Comparison of ENCODE assay signal across 8 cellular contexts in the genomic region with DNA sequence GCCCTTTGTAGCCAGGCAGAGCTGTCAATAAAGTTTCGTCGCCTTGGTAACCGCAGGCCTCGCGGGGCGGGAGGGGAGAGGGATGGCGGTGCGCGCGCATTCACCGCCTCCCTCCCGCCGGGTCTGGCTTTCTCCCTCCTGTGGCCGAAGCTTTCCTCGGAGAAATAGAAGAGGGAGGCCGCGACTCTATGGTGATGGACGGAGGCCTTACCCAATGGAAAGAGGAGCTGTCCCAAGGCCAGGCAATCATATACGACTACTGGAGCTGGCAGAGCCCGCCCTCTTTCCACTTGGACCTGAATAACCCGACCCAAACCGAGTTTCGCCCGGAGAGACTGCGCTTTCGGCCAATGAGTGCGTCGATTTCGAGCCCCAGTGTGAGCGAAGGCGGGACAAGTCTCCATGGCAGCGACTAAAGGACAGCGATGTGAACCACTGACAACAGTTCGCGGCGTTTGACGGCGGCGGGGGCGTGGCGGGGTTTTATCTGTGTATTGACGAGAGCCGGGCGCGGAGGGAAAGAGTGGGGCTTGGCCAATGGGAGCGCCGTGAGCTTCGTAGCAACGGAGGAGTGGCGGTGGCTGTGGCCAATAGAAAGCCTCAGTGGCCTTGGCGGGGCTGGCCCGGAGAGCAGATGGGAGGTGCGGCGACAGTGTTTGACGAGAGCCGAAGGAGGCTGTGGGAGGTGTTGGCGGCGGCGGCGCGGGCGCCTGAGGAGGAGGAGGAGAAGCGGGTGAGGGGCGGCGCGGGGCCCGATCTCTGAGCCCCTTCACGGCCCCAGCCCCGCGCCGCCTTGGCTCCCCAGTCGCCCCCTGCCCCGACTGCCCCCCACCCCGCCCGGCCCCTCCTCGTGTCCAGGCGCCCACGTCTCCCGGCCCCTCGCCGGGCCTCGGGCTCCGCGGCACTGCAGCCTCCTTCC. TPM values are rescaled to one million over a fixed set of nuclear protein-coding genes. Genes with fewer than 3 reads are reported as not detected.
A peak's percentile ranks its signal among the peaks of the same experiment; 100 is the strongest.
DNase-seq lines count a peak whose midpoint lies in the region; ATAC-seq lines count a peak whose summit lies in the region.

A gene (plus strand): TSS at position 652 of the 919 bp plus-strand sequence. CDS start 2,061 bp downstream, outside the sequence.

- no peaks in the 10 kb centered on the region for H3K27me3 ChIP-seq in effector memory CD4-positive, alpha-beta T cell (replicated peaks; ENCODE audit: control insufficient read depth, insufficient read depth, low read length, poor library complexity, severe bottlenecking)

- H3K4me3 ChIP-seq in effector memory CD4-positive, alpha-beta T cell (ENCODE audit: insufficient read depth, low read depth, low read length, poor library complexity, severe bottlenecking): peak within 1 kb of the TSS; percentile 52

- peak; percentile 100 for DNase-seq in COLO829 (ENCODE audit: low spot score)
- peak; percentile 100 for DNase-seq in HT1080 (ENCODE audit: low read depth)
- peak; percentile 100 for DNase-seq in NOMO-1 treated with DMSO at 0.1 percent for 48 hours (lab: John Stamatoyannopoulos, UW; ENCODE audit: unreplicated experiment)
- DNase-seq in activated CD8-positive, alpha-beta memory T cell treated with anti-CD3 and anti-CD28 coated beads for 4 hours (ENCODE audit: low read depth in 2 of 2): peak; percentile 100
- peak; percentile 100 for DNase-seq in effector memory CD4-positive, alpha-beta T cell
- DNase-seq in medulla oblongata (ENCODE audit: extremely low spot score): peak; percentile 100
- DNase-seq in stimulated activated CD8-positive, alpha-beta memory T cell treated with anti-CD3 and anti-CD28 coated beads, Interleukin-12 subunit alpha, Interleukin-12 subunit beta, amount 100 ng/mL, for 1 hour (ENCODE audit: low read depth): peak; percentile 100

- H3K4me1 ChIP-seq in effector memory CD4-positive, alpha-beta T cell (ENCODE audit: control insufficient read depth, insufficient read depth, low read length, poor library complexity, severe bottlenecking): peaks cover 18% of the 10 kb centered on the region

- no peaks in the 10 kb centered on the region for H3K9me3 ChIP-seq in effector memory CD4-positive, alpha-beta T cell (ENCODE audit: control insufficient read depth, low read length)

- peak; percentile 76 for ATAC-seq in GM21360 (IDR thresholded peaks at IDR 0.05; ENCODE audit: unreplicated experiment)

- peak within 1 kb of the TSS; percentile 98 for H3K27ac ChIP-seq in effector memory CD4-positive, alpha-beta T cell (ENCODE audit: insufficient read depth, low read length, poor library complexity, severe bottlenecking)

- H3K36me3 ChIP-seq in effector memory CD4-positive, alpha-beta T cell (ENCODE audit: control insufficient read depth, insufficient read depth, low read length): peaks cover 17% of the 10 kb centered on the region

RNA-seq across cellular contexts. Expression of the gene that starts here (rescaled TPM):
- total RNA-seq in HT1080 (2014; rRNA removed; shearing (Covaris generic)): 2.4 and 5.8 TPM in 2 replicates
- polyA plus RNA-seq in HT1080 (2015; cell fraction: cytosol; rRNA removed): 4.8 and 4.9 TPM in 2 replicates
- polyA plus RNA-seq in HT1080 (2015; cell fraction: nucleus; rRNA removed): 29.4 and 32.9 TPM in 2 replicates

Comparison
In these comparisons a context has a peak if more than half of its experiments do, and no peak if none do; other contexts are left out.
1. Peak in every context shown above with its lines: DNase-seq, ATAC-seq, H3K4me3 ChIP-seq and H3K27ac ChIP-seq.